ENCODE assay signal across 29 cellular contexts in the genomic region with DNA sequence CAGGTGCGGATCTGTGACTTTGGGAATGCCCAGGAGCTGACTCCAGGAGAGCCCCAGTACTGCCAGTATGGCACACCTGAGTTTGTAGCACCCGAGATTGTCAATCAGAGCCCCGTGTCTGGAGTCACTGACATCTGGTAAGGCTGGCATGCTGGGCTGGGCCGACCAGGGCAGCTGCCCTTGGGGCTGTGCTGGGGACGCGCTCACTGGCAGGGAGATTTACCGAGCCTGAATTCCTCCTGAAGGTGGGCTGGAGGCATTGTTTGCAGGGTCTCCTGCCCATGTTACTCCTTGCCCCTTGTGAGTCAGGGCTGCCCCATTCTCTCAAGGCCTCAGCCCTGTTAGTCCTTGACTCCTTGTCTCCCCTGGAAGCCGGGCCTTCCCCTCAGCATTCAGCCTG. TPM values are rescaled to one million over a fixed set of nuclear protein-coding genes. Genes with fewer than 3 reads are reported as not detected.
"Had no signal": no experiment of that assay in that cellular context is flagged by ENCODE, and none has a peak within 500 bp of the region (broad histone marks: within the 10 kb centered on the region; RNA-seq: fewer than 3 reads in every experiment).

No MANE protein-coding gene starts in this region.

- H3K36me3 Mint-ChIP-seq: naive B cell; natural killer cell; stimulated activated effector memory CD8-positive, alpha-beta T cell treated with anti-CD3 and anti-CD28 coated beads, Interleukin-12 subunit alpha, Interleukin-12 subunit beta, amount 100 ng/mL, for 72 hours had no signal

- H3K9me3 ChIP-seq: heart right ventricle, lower lobe of right lung, ovary, right atrium auricular region, spleen, suprapubic skin, transverse colon, upper lobe of left lung, vagina had no signal

- ATAC-seq: heart right ventricle, left lobe of liver, lower lobe of right lung, natural killer cell, sciatic nerve had no signal

- H3K9me3 Mint-ChIP-seq: mesothelial cell of epicardium; naive B cell; natural killer cell; nephron progenitor cell; neural progenitor cell; stimulated activated effector memory CD8-positive, alpha-beta T cell treated with anti-CD3 and anti-CD28 coated beads, Interleukin-12 subunit alpha, Interleukin-12 subunit beta, amount 100 ng/mL, for 72 hours; stimulated activated naive CD8-positive, alpha-beta T cell treated with anti-CD3 and anti-CD28 coated beads, Interleukin-15, Interleukin-2, amounts not matched to agents 100 ng/mL and 50 ng/mL, for 24 hours had no signal

- DNase-seq: heart right ventricle; islet precursor cell; lower lobe of right lung; mesendoderm; naive B cell; natural killer cell; nephron progenitor cell; ovary; small intestine; spleen; stimulated activated CD4-positive, alpha-beta T cell treated with anti-CD3 and anti-CD28 coated beads, Interleukin-4, amount 100 ng/mL, for 24 hours; stimulated activated naive CD4-positive, alpha-beta T cell; transverse colon had no signal

- H3K27ac ChIP-seq: heart right ventricle, hepatocyte, lower lobe of right lung, neural progenitor cell, ovary, right atrium auricular region, spleen, suprapubic skin, transverse colon, upper lobe of left lung, vagina had no signal

- H3K27ac Mint-ChIP-seq: mesothelial cell of epicardium; naive B cell; natural killer cell; nephron progenitor cell; stimulated activated effector memory CD8-positive, alpha-beta T cell treated with anti-CD3 and anti-CD28 coated beads, Interleukin-12 subunit alpha, Interleukin-12 subunit beta, amount 100 ng/mL, for 72 hours; stimulated activated naive CD8-positive, alpha-beta T cell treated with anti-CD3 and anti-CD28 coated beads, Interleukin-15, Interleukin-2, amounts not matched to agents 100 ng/mL and 50 ng/mL, for 24 hours had no signal

- H3K36me3 ChIP-seq: lower lobe of right lung, neural progenitor cell, ovary, spleen, suprapubic skin, transverse colon, upper lobe of left lung, vagina had no signal

- H3K4me3 ChIP-seq: heart right ventricle, hepatocyte, lower lobe of right lung, neural progenitor cell, ovary, right atrium auricular region, spleen, suprapubic skin, transverse colon, upper lobe of left lung, vagina had no signal

- H3K4me3 Mint-ChIP-seq: mesothelial cell of epicardium; natural killer cell; nephron progenitor cell; neural progenitor cell; stimulated activated effector memory CD8-positive, alpha-beta T cell treated with anti-CD3 and anti-CD28 coated beads, Interleukin-12 subunit alpha, Interleukin-12 subunit beta, amount 100 ng/mL, for 72 hours; stimulated activated naive CD8-positive, alpha-beta T cell treated with anti-CD3 and anti-CD28 coated beads, Interleukin-15, Interleukin-2, amounts not matched to agents 100 ng/mL and 50 ng/mL, for 24 hours had no signal

- H3K27me3 ChIP-seq: ovary, right atrium auricular region, vagina had no signal

RNA-seq across cellular contexts. Expression of gene ASIC4, which starts 34.3 kb away (rescaled TPM):
- total RNA-seq: hepatocyte, kidney epithelial cell, mononuclear cell, pulmonary artery endothelial cell, renal cortical epithelial cell, right atrium auricular region, suprapubic skin, transverse colon, vagina had no signal
- polyA plus RNA-seq: heart right ventricle, hepatocyte, liver had no signal
